28 cellular contexts compared by ENCODE assay signal in the genomic region with DNA sequence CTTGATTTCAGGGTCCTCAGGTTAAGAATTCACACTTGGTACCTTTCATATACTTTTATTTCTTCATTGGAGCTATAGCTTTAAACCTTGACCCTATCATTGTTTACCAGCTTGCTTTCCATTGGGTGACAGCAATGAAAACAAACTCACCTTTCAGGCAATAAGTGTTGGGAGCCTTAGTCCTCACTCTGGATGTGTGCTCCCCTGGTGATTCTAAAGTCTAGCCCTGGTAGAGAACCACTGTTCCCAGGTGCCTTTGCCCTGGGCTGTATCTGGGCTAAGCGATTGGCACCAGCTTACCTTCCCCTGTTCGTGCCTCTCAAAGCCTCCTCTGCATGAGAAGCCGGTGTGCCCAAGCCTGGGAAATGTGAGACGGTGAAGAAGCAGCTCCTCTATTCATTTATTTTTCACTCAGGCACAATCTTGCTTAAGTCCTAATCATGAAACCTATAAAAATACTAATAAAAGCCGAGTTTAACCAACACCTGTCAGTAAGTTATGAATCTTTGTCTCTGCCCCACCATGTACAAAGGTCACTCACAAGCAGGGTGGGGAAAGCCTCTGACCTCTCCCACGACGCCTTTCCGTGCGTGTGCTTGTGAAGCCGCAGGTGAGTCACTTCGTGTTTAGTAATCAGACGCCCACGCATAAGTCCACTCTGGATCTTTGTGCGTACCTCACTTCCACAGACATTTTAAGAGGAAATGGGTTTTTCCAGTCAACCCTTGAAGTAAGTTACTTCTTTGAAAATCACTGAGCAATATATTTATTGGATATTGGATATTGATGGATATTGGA. TPM values are rescaled to one million over a fixed set of nuclear protein-coding genes. Genes with fewer than 3 reads are reported as not detected.
DNase-seq lines count a peak whose midpoint lies in the region; ATAC-seq, FAIRE-seq and TF ChIP-seq lines count a peak whose summit lies in the region.
"Had no signal": no experiment of that assay in that cellular context is flagged by ENCODE, and none has a peak within 500 bp of the region (broad histone marks: within the 10 kb centered on the region; RNA-seq: fewer than 3 reads in every experiment).

No MANE protein-coding gene starts in this region.

- no peaks in the 10 kb centered on the region for H3K36me3 ChIP-seq in Peyer's patch
- no peaks in the 10 kb centered on the region for H3K36me3 ChIP-seq in bronchial epithelial cell (ENCODE audit: control insufficient read depth, insufficient read depth, low read length)
- H3K36me3 ChIP-seq in mucosa of descending colon (ENCODE audit: low read depth): no peaks in the 10 kb centered on the region
- H3K36me3 ChIP-seq: gastroesophageal sphincter, ovary had no signal

- H3K4me1 ChIP-seq in Peyer's patch: no peaks in the 10 kb centered on the region
- H3K4me1 ChIP-seq in mucosa of descending colon (ENCODE audit: low read depth): peaks cover 2% of the 10 kb centered on the region
- H3K4me1 ChIP-seq: A549, gastroesophageal sphincter had no signal

- TF ChIP-seq POLR2A in Peyer's patch (IDR thresholded peaks at IDR 0.05) (peak in 1 of 2 donors; percentile 38), erythroblast (IDR thresholded peaks at IDR 0.05; ENCODE audit: low read length) (no peak)

- peak; percentile 94 for ATAC-seq in mucosa of descending colon
- no peak for ATAC-seq in HG02981 (IDR thresholded peaks at IDR 0.05; ENCODE audit: unreplicated experiment)
- ATAC-seq: A549; activated T-cell treated with anti-CD3 and anti-CD28 coated beads, Interleukin-2, amount 50 U/mL, for 4 hours; gastroesophageal sphincter; left cardiac atrium; stimulated activated naive B cell treated with anti-CD40 and anti-IgM and Interleukin-4, amounts not matched to agents 10 μg/mL and 1 μg/mL and 100 μg/mL, for 72 hours had no signal

- peak overlapping the region in 2 of 4 donors; percentile 24 to 34 for H3K4me3 ChIP-seq in Peyer's patch
- H3K4me3 ChIP-seq in bronchial epithelial cell (ENCODE audit: low read depth, low read length): no peak overlapping the region
- H3K4me3 ChIP-seq in mucosa of descending colon: no peak overlapping the region
- H3K4me3 ChIP-seq: A549, gastroesophageal sphincter, ovary had no signal

- DNase-seq in Daoy (ENCODE audit: low read depth) (peak; percentile 50), Peyer's patch (peak in 2 of 3 donors; percentile 60 to 76), bronchial epithelial cell (ENCODE audit: low read depth) (peak; percentile 34), mucosa of descending colon (peak in 2 of 3 donors; percentile 34 to 43), HuH-7 (ENCODE audit: low spot score) (no peak), cerebellum (ENCODE audit: low spot score) (no peak), erythroblast (lab: John Stamatoyannopoulos, UW) (no peak)
- DNase-seq: activated gamma-delta T cell; activated naive CD8-positive, alpha-beta T cell treated with anti-CD3 and anti-CD28 coated beads, Interleukin-2, amount 10 ng/mL, durations not matched to agents 7 days and 5 days; activated T-cell treated with anti-CD3 and anti-CD28 coated beads, Interleukin-2, amount 50 U/mL, for 4 hours; AML-193; CD4-positive, alpha-beta T cell; dermis blood vessel endothelial cell; Karpas-422; left cardiac atrium; NCI-H146; NCI-H2107; NCI-H774; ovary; retina; SK-N-SH; stimulated activated naive B cell treated with anti-CD40 and anti-IgM and Interleukin-4, amounts not matched to agents 10 μg/mL and 1 μg/mL and 100 μg/mL, for 72 hours had no signal

- peak overlapping the region in 3 of 4 donors; percentile 37 to 84 (median 56) for H3K27ac ChIP-seq in Peyer's patch
- H3K27ac ChIP-seq: A549, gastroesophageal sphincter, ovary had no signal

- H3K9me3 ChIP-seq in Peyer's patch: no peaks in the 10 kb centered on the region
- H3K9me3 ChIP-seq in mucosa of descending colon: no peaks in the 10 kb centered on the region
- H3K9me3 ChIP-seq: A549, gastroesophageal sphincter, ovary, SK-N-SH had no signal

- H3K27me3 ChIP-seq in Peyer's patch (no peaks in the 10 kb centered on the region), bronchial epithelial cell (ENCODE audit: control insufficient read depth, insufficient read depth, low read length) (no peaks in the 10 kb centered on the region)
- H3K27me3 ChIP-seq: gastroesophageal sphincter, ovary had no signal

- no peak for FAIRE-seq in bronchial epithelial cell (lab: Jason Lieb, UNC)
- FAIRE-seq: D721Med, GM18507, TTC549 had no signal

- intact Hi-C loops in mucosa of descending colon (cut with DNase I, micrococcal nuclease): no loop called here

- no peak for TF ChIP-seq CTCF in Peyer's patch (IDR thresholded peaks at IDR 0.05)
- TF ChIP-seq CTCF in bronchial epithelial cell (IDR thresholded peaks at IDR 0.05; ENCODE audit: insufficient read depth, low read length, severe bottlenecking): no peak
- TF ChIP-seq CTCF in mucosa of descending colon (IDR thresholded peaks at IDR 0.05): no peak

RNA-seq across cellular contexts. Expression of gene ARRDC4, which starts 12.8 kb away (rescaled TPM):
- 3.8 and 5.7 TPM in 2 replicates for total RNA-seq in Daoy (2014; rRNA removed; shearing (Covaris generic))
- total RNA-seq in Peyer's patch (100 to 1,000 TPM in 2 of 4 donors, 10 to 100 TPM in 2; 28.2 to 110 (median 76.9) TPM), bronchial epithelial cell (3.9 and 80.6 TPM in 2 replicates), mucosa of descending colon (100 to 1,000 TPM in 1 of 3 donors, 10 to 100 TPM in 2; 49.6 to 164 (median 51.5) TPM), cerebellum (20.4 TPM)

Comparison
In these comparisons a context has a peak if more than half of its experiments do, and no peak if none do; other contexts are left out.
1. DNase-seq: peak in Daoy (single experiment), Peyer's patch (2 of 3), bronchial epithelial cell (single experiment) and mucosa of descending colon (2 of 3); none in HuH-7 (single experiment), cerebellum (single experiment) and erythroblast (0 of 2).